ENCODE assay signal across 8 cellular contexts in genomic region chr2:95992102-95992501, GRCh38. TPM values are rescaled to one million over a fixed set of nuclear protein-coding genes. Genes with fewer than 3 reads are reported as not detected.
A peak's percentile ranks its signal among the peaks of the same experiment; 100 is the strongest.
DNase-seq lines count a peak whose midpoint lies in the region; ATAC-seq and TF ChIP-seq lines count a peak whose summit lies in the region.
"Not testable (repeated sequence)": the region's sequence is repeated elsewhere in the genome, so short reads cannot be mapped to it uniquely, and the experiment has no call there.

No MANE protein-coding gene starts in this region.

- not testable (repeated sequence) for H3K79me2 ChIP-seq in OCI-LY1 (ENCODE audit: insufficient read depth, low read length)

- H3K9me3 ChIP-seq in BE2C; OCI-LY1 (ENCODE audit: low read length); lower lobe of right lung: not testable (repeated sequence)

- H3K36me3 ChIP-seq in BE2C; OCI-LY1 (ENCODE audit: insufficient read depth, low read length); lower lobe of right lung: not testable (repeated sequence)

- H3K9ac ChIP-seq in OCI-LY1 (ENCODE audit: low read length): peak overlapping the region; percentile 71

- not testable (repeated sequence) for H3F3A ChIP-seq in OCI-LY1 (ENCODE audit: insufficient read depth, low read length)

- not testable (repeated sequence) for H3K4me1 ChIP-seq in BE2C; OCI-LY1 (ENCODE audit: insufficient read depth, low read length, severe bottlenecking); lower lobe of right lung

- H3K4me3 ChIP-seq in BE2C (ENCODE audit: low read depth, low read length) (peak overlapping the region; percentile 60), OCI-LY1 (ENCODE audit: low read depth, low read length, poor library complexity, severe bottlenecking) (peak overlapping the region; percentile 65), lower lobe of right lung (peak overlapping the region; percentile 72)

- not testable (repeated sequence) for H3K27me3 ChIP-seq in BE2C; OCI-LY1 (ENCODE audit: insufficient read depth, low read length); lower lobe of right lung (ENCODE audit: low read depth)

- TF ChIP-seq CTCF in BE2C (IDR thresholded peaks at IDR 0.05; ENCODE audit: low read depth, low read length); OCI-LY1 (IDR thresholded peaks at IDR 0.05; ENCODE audit: low read length); lower lobe of right lung (IDR thresholded peaks at IDR 0.05): not testable (repeated sequence)

- H2AFZ ChIP-seq in OCI-LY1 (ENCODE audit: low read length): not testable (repeated sequence)

- H4K20me1 ChIP-seq in OCI-LY1 (ENCODE audit: insufficient read depth, low read length): not testable (repeated sequence)

- H3K27ac ChIP-seq in OCI-LY1 (ENCODE audit: low read depth, low read length, poor library complexity, severe bottlenecking): peak overlapping the region; percentile 44
- H3K27ac ChIP-seq in epithelial cell of prostate: peak overlapping the region; percentile 48
- peak overlapping the region; percentile 87 for H3K27ac ChIP-seq in lower lobe of right lung

- peak; percentile 39 for DNase-seq in BE2C
- peak; percentile 33 for DNase-seq in activated effector memory CD4-positive, alpha-beta T cell treated with Interleukin-2 at 50 U/mL for 16 hours
- not testable (repeated sequence) for DNase-seq in epithelial cell of prostate (ENCODE audit: low read depth, low spot score); lower lobe of right lung
- peak; percentile 36 for DNase-seq in stimulated activated CD4-positive, alpha-beta T cell treated with anti-CD3 and anti-CD28 coated beads, Interleukin-1b, Interleukin-23, amount 100 ng/mL, for 48 hours

- H3K9me2 ChIP-seq in OCI-LY1 (ENCODE audit: low read depth, low read length): not testable (repeated sequence)

- ATAC-seq in GM19438 (IDR thresholded peaks at IDR 0.05; ENCODE audit: low read depth, unreplicated experiment) (peak; percentile 48), HG02973 (IDR thresholded peaks at IDR 0.05; ENCODE audit: unreplicated experiment) (peak; percentile 39), lower lobe of right lung (peak; percentile 88 to 89)

- intact Hi-C loops in lower lobe of right lung (cut with DNase I): not testable (repeated sequence)

- peak overlapping the region; percentile 96 for H3K4me2 ChIP-seq in OCI-LY1 (ENCODE audit: low read length)

RNA-seq across cellular contexts. Expression of gene ANKRD36C, which starts 0.5 kb away (rescaled TPM):
- polyA plus RNA-seq in BE2C (2012; ENCODE audit: insufficient read depth, insufficient read length, low read depth): 2.2 TPM
- 22.2 TPM for total RNA-seq in lower lobe of right lung

RNA-seq across cellular contexts. Expression of gene GPAT2, which starts 42.6 kb away (rescaled TPM):
- polyA plus RNA-seq in BE2C (2012; ENCODE audit: insufficient read depth, insufficient read length, low read depth): not detected
- 4.3 TPM for total RNA-seq in lower lobe of right lung
